Comparison of ENCODE assay signal across 1 cellular context in genomic region chr1:65235867-65236805, GRCh38.
TF ChIP-seq lines count a peak whose summit lies in the region.

No MANE protein-coding gene starts in this region.

TF ChIP-seq in K562, 482 proteins besides CTCF, POLR2A, EP300 and RAD21 (continued from another document and continues in another):
- TF ChIP-seq PKNOX1 (IDR thresholded peaks at IDR 0.05) (peak; percentile 85), MAZ (CRISPR knock-in tag; conservative IDR thresholded peaks at IDR 0.05 in 1 of 2, IDR thresholded peaks at IDR 0.05 in 1 of 2) (peak in 1 of 2 experiments; percentile 19; a peak in 1 of 4 replicates), HDAC8 (tag; IDR thresholded peaks at IDR 0.05) (no peak), ZNF551 (CRISPR knock-in tag; IDR thresholded peaks at IDR 0.05) (no peak), ARID2 (IDR thresholded peaks at IDR 0.05) (peak; percentile 76), RERE (CRISPR knock-in tag; IDR thresholded peaks at IDR 0.05; ENCODE audit: borderline replicate concordance) (no peak), ZNF41 (CRISPR knock-in tag; conservative IDR thresholded peaks at IDR 0.05) (no peak), ZBTB34 (CRISPR knock-in tag; IDR thresholded peaks at IDR 0.05) (no peak), ZNF76 (CRISPR knock-in tag; IDR thresholded peaks at IDR 0.05; ENCODE audit: borderline replicate concordance) (no peak), SMC3 (conservative IDR thresholded peaks at IDR 0.05; ENCODE audit: insufficient read depth, low read depth, low read length) (peak; percentile 41), ARID1B (IDR thresholded peaks at IDR 0.05) (0 out of 2 replicates have a peak, but pooled peaks have one; percentile 36), ZNF384 (IDR thresholded peaks at IDR 0.05; ENCODE audit: low read depth, low read length) (peak; percentile 95), POU5F1 (IDR thresholded peaks at IDR 0.05; ENCODE audit: borderline replicate concordance, low read depth, low read length, partially characterized antibody) (no peak), POLR2H (tag; IDR thresholded peaks at IDR 0.05; ENCODE audit: low read depth) (peak; percentile 46; the same call in 1 of the 2 replicates), TRIM24 (IDR thresholded peaks at IDR 0.05) (no peak), ZFP30 (CRISPR knock-in tag; IDR thresholded peaks at IDR 0.05; ENCODE audit: borderline replicate concordance) (no peak), NKRF (IDR thresholded peaks at IDR 0.05; ENCODE audit: borderline replicate concordance) (0 out of 2 replicates have a peak, but pooled peaks have one; percentile 13), ZNF77 (CRISPR knock-in tag; IDR thresholded peaks at IDR 0.05) (no peak), SMAD3 (CRISPR knock-in tag; conservative IDR thresholded peaks at IDR 0.05) (no peak), AFF1 (IDR thresholded peaks at IDR 0.05; ENCODE audit: low read depth in 1 of 2, partially characterized antibody in 2 of 2) (peak in 1 of 2 experiments; percentile 15), ZEB2 (IDR thresholded peaks at IDR 0.05) (0 out of 2 replicates have a peak, but pooled peaks have one; percentile 19), NR2C2 (CRISPR knock-in tag; IDR thresholded peaks at IDR 0.05) (no peak), NR2C2 (tag; IDR thresholded peaks at IDR 0.05) (no peak), CBX3 (IDR thresholded peaks at IDR 0.05; ENCODE audit: borderline replicate concordance in 1 of 2, low read length in 2 of 2) (peak in 1 of 2 experiments; percentile 57; a peak in 1 of 3 replicates), MEIS2 (IDR thresholded peaks at IDR 0.05; ENCODE audit: partially characterized antibody) (peak; percentile 88), MBD1 (CRISPR knock-in tag; IDR thresholded peaks at IDR 0.05) (no peak), XRCC3 (IDR thresholded peaks at IDR 0.05) (no peak), SIN3A (IDR thresholded peaks at IDR 0.05; ENCODE audit: borderline replicate concordance in 2 of 2, control insufficient read depth in 1 of 2, low read depth in 2 of 2, low read length in 2 of 2) (no peak), ZNF512 (tag; IDR thresholded peaks at IDR 0.05) (0 out of 2 replicates have a peak, but pooled peaks have one; percentile 11), ZNF316 (IDR thresholded peaks at IDR 0.05) (peak; percentile 64), MTF1 (CRISPR knock-in tag; IDR thresholded peaks at IDR 0.05; ENCODE audit: borderline replicate concordance) (no peak), DPF2 (IDR thresholded peaks at IDR 0.05) (peak; percentile 59; the same call in 1 of the 2 replicates), FOXM1 (IDR thresholded peaks at IDR 0.05; ENCODE audit: low read depth) (peak; percentile 33; the same call in 1 of the 2 replicates), FOXM1 (CRISPR knock-in tag; IDR thresholded peaks at IDR 0.05; ENCODE audit: low read depth) (no peak), MTA1 (IDR thresholded peaks at IDR 0.05; ENCODE audit: borderline replicate concordance) (no peak), HIVEP1 (CRISPR knock-in tag; IDR thresholded peaks at IDR 0.05) (no peak), HDAC3 (IDR thresholded peaks at IDR 0.05; ENCODE audit: borderline replicate concordance, partially characterized antibody) (peak; percentile 17), BDP1 (IDR thresholded peaks at IDR 0.05; ENCODE audit: insufficient read depth, insufficient read length) (no peak), STAT5B (CRISPR knock-in tag; IDR thresholded peaks at IDR 0.05) (no peak), POLR3A (IDR thresholded peaks at IDR 0.05; ENCODE audit: borderline replicate concordance, extremely low read depth, insufficient read depth, insufficient read length) (no peak), ZNF445 (CRISPR knock-in tag; IDR thresholded peaks at IDR 0.05; ENCODE audit: low read depth) (no peak), ILF3 (IDR thresholded peaks at IDR 0.05; ENCODE audit: borderline replicate concordance) (no peak), KAT7 (CRISPR knock-in tag; IDR thresholded peaks at IDR 0.05; ENCODE audit: borderline replicate concordance) (no peak), HINFP (tag; conservative IDR thresholded peaks at IDR 0.05; ENCODE audit: low read depth) (no peak), SMAD4 (CRISPR knock-in tag; conservative IDR thresholded peaks at IDR 0.05) (no peak), ZNF347 (CRISPR knock-in tag; IDR thresholded peaks at IDR 0.05; ENCODE audit: low read depth) (no peak), ELF1 (tag; IDR thresholded peaks at IDR 0.05) (no peak), PTBP1 (IDR thresholded peaks at IDR 0.05; ENCODE audit: low read depth, low read length) (no peak)
